21 cellular contexts compared by ENCODE assay signal in genomic region chr17:3867606-3868005, GRCh38. TPM values are rescaled to one million over a fixed set of nuclear protein-coding genes. Genes with fewer than 3 reads are reported as not detected.
DNase-seq lines count a peak whose midpoint lies in the region; ATAC-seq and TF ChIP-seq lines count a peak whose summit lies in the region.
"Had no signal": no experiment of that assay in that cellular context is flagged by ENCODE, and none has a peak within 500 bp of the region (broad histone marks: within the 10 kb centered on the region; RNA-seq: fewer than 3 reads in every experiment).

No MANE protein-coding gene starts in this region.

- peaks cover 6% of the 10 kb centered on the region for H3K36me3 ChIP-seq in BLaER1
- H3K36me3 ChIP-seq in osteoblast (ENCODE audit: insufficient read depth, low read length) = peaks cover 4% of the 10 kb centered on the region
- H3K36me3 ChIP-seq in naive thymus-derived CD4-positive, alpha-beta T cell (ENCODE audit: control insufficient read depth in 2 of 3, insufficient read depth in 3 of 3, low read length in 3 of 3) = peaks cover 0 to 22% (median 0%) of the 10 kb centered on the region in 3 experiments

- peak overlapping the region; percentile 22 for H3K27ac Mint-ChIP-seq in central memory CD8-positive, alpha-beta T cell (ENCODE audit: low read depth)
- H3K27ac Mint-ChIP-seq in naive thymus-derived CD4-positive, alpha-beta T cell = no peak overlapping the region

- no peaks in the 10 kb centered on the region for H3K27me3 ChIP-seq in BLaER1
- H3K27me3 ChIP-seq in osteoblast (ENCODE audit: insufficient read depth, low read length) = no peaks in the 10 kb centered on the region
- no peaks in the 10 kb centered on the region for H3K27me3 ChIP-seq in naive thymus-derived CD4-positive, alpha-beta T cell (ENCODE audit: control insufficient read depth in 2 of 2, insufficient read depth in 2 of 2, low read length in 2 of 2)

- H3K4me1 ChIP-seq in BLaER1 (peaks cover 79% of the 10 kb centered on the region), osteoblast (ENCODE audit: insufficient read depth, low read length) (peaks cover 12% of the 10 kb centered on the region)
- no peaks in the 10 kb centered on the region for H3K4me1 ChIP-seq in naive thymus-derived CD4-positive, alpha-beta T cell (ENCODE audit: control insufficient read depth in 2 of 2, insufficient read depth in 2 of 2, low read length in 2 of 2)

- H3K4me3 ChIP-seq in BLaER1 (no peak overlapping the region), osteoblast (ENCODE audit: insufficient read depth, low read length) (no peak overlapping the region)
- no peak overlapping the region for H3K4me3 ChIP-seq in naive thymus-derived CD4-positive, alpha-beta T cell (ENCODE audit: low read length)
- H3K4me3 ChIP-seq: A549 had no signal

- POLR2A ChIA-PET in naive thymus-derived CD4-positive, alpha-beta T cell (lab: Charles Lee) = no interaction called here

- TF ChIP-seq CTCF in osteoblast (IDR thresholded peaks at IDR 0.05; ENCODE audit: extremely low read depth, low read depth, low read length) = no peak

- H3K4me3 Mint-ChIP-seq in central memory CD8-positive, alpha-beta T cell = no peak overlapping the region
- no peak overlapping the region for H3K4me3 Mint-ChIP-seq in naive thymus-derived CD4-positive, alpha-beta T cell
- H3K4me3 Mint-ChIP-seq: CD8-positive, alpha-beta memory T cell had no signal

- no peaks in the 10 kb centered on the region for H3K9me3 Mint-ChIP-seq in central memory CD8-positive, alpha-beta T cell
- no peaks in the 10 kb centered on the region for H3K9me3 Mint-ChIP-seq in naive thymus-derived CD4-positive, alpha-beta T cell
- H3K9me3 Mint-ChIP-seq: CD8-positive, alpha-beta memory T cell had no signal

- H3K9ac ChIP-seq in BLaER1 = peak overlapping the region; percentile 41; the same call in 1 of the 2 replicates

- H3K4me2 ChIP-seq in BLaER1 (peak overlapping the region; percentile 27; the same call in 1 of the 2 replicates), osteoblast (ENCODE audit: insufficient read depth, low read length) (no peak overlapping the region)
- H3K4me2 ChIP-seq: A549 had no signal

- no peaks in the 10 kb centered on the region for H3K79me2 ChIP-seq in osteoblast (ENCODE audit: insufficient read depth, low read length)

- H4K20me1 ChIP-seq in BLaER1 (no peaks in the 10 kb centered on the region), osteoblast (ENCODE audit: insufficient read depth, low read length) (no peaks in the 10 kb centered on the region)

- peaks cover 8% of the 10 kb centered on the region for H3K4me1 Mint-ChIP-seq in central memory CD8-positive, alpha-beta T cell
- H3K4me1 Mint-ChIP-seq in naive thymus-derived CD4-positive, alpha-beta T cell = peaks cover 0 to 8% (median 6%) of the 10 kb centered on the region in 7 donors

- ATAC-seq in central memory CD8-positive, alpha-beta T cell (replicated peaks; ENCODE audit: extremely low read depth, poor library complexity, severe bottlenecking) = no peak
- no peak for ATAC-seq in GM21825 (IDR thresholded peaks at IDR 0.05; ENCODE audit: unreplicated experiment)
- ATAC-seq in naive thymus-derived CD4-positive, alpha-beta T cell = no peak
- ATAC-seq in GM19351 (IDR thresholded peaks at IDR 0.05; ENCODE audit: unreplicated experiment) = no peak

- DNase-seq in M059J (ENCODE audit: low read depth) (peak; percentile 20), osteoblast (ENCODE audit: insufficient read length, low spot score, missing footprints) (peak; percentile 84)
- DNase-seq in central memory CD8-positive, alpha-beta T cell (ENCODE audit: low spot score in 2 of 2) = no peak
- no peak for DNase-seq in naive thymus-derived CD4-positive, alpha-beta T cell
- no peak for DNase-seq in activated effector memory CD4-positive, alpha-beta T cell treated with Interleukin-2 at 50 U/mL for 16 hours
- DNase-seq: C1 segment of cervical spinal cord; CD8-positive, alpha-beta memory T cell; DMS53; H7; NCI-H1105 treated with DMSO at 0.1 percent for 48 hours; NCI-H1694 treated with DMSO at 0.1 percent for 48 hours; NCI-H2107; NCI-H510A; NCI-H774; OCI-M1; SIG-M5 had no signal

- H3K36me3 Mint-ChIP-seq in central memory CD8-positive, alpha-beta T cell (ENCODE audit: insufficient read depth) = peaks cover 4% of the 10 kb centered on the region
- peaks cover 0 to 6% (median 0%) of the 10 kb centered on the region in 5 donors for H3K36me3 Mint-ChIP-seq in naive thymus-derived CD4-positive, alpha-beta T cell
- H3K36me3 Mint-ChIP-seq: CD8-positive, alpha-beta memory T cell had no signal

- H3K27ac ChIP-seq in BLaER1 (peak overlapping the region; percentile 62), osteoblast (ENCODE audit: low read depth, low read length) (no peak overlapping the region)
- H3K27ac ChIP-seq in naive thymus-derived CD4-positive, alpha-beta T cell (ENCODE audit: low read depth, low read length) = no peak overlapping the region
- H3K27ac ChIP-seq: A549 had no signal

- no peaks in the 10 kb centered on the region for H3K27me3 Mint-ChIP-seq in central memory CD8-positive, alpha-beta T cell
- H3K27me3 Mint-ChIP-seq in naive thymus-derived CD4-positive, alpha-beta T cell = no peaks in the 10 kb centered on the region
- H3K27me3 Mint-ChIP-seq: CD8-positive, alpha-beta memory T cell had no signal

- intact Hi-C loops in naive thymus-derived CD4-positive, alpha-beta T cell (cut with micrococcal nuclease) = no loop called here

- CTCF ChIA-PET in naive thymus-derived CD4-positive, alpha-beta T cell (lab: Charles Lee) = no interaction called here

- peaks cover 2% of the 10 kb centered on the region for H3K9me3 ChIP-seq in BLaER1
- H3K9me3 ChIP-seq in osteoblast (ENCODE audit: low read depth, low read length) = no peaks in the 10 kb centered on the region
- H3K9me3 ChIP-seq in naive thymus-derived CD4-positive, alpha-beta T cell (ENCODE audit: control insufficient read depth in 2 of 3, low read length in 3 of 3) = no peaks in the 10 kb centered on the region
- H3K9me3 ChIP-seq: A549 had no signal

- H2AFZ ChIP-seq in osteoblast (ENCODE audit: low read length) = no peak overlapping the region

RNA-seq across cellular contexts. Expression of gene NCBP3, which starts 21.6 kb away (rescaled TPM):
- total RNA-seq in M059J (2014; rRNA removed; shearing (Covaris generic)) = 13.4 and 24.8 TPM in 2 replicates
- 21.4 and 24.2 TPM in 2 replicates for total RNA-seq in osteoblast
- total RNA-seq in naive thymus-derived CD4-positive, alpha-beta T cell = 10 to 100 TPM; 40.6 to 49.4 (median 46.7) TPM
- 10 to 100 TPM in 1 of 2 donors, 1 to 10 TPM in 1; 7.8 to 14.7 TPM for polyA plus RNA-seq in naive thymus-derived CD4-positive, alpha-beta T cell

RNA-seq across cellular contexts. Expression of gene CAMKK1, which starts 25.2 kb away (rescaled TPM):
- total RNA-seq in M059J (2014; rRNA removed; shearing (Covaris generic)) = 1.7 and 1.8 TPM in 2 replicates
- total RNA-seq in osteoblast = 8.7 and 9.1 TPM in 2 replicates
- total RNA-seq in naive thymus-derived CD4-positive, alpha-beta T cell = 10 to 100 TPM in 2 of 5 experiments, 1 to 10 TPM in 3; 4.8 to 12.5 (median 6.3) TPM
- 1 to 10 TPM; 2.3 to 3.2 TPM for polyA plus RNA-seq in naive thymus-derived CD4-positive, alpha-beta T cell

RNA-seq across cellular contexts. Expression of gene P2RX1, which starts 48.7 kb away (rescaled TPM):
- total RNA-seq in M059J (2014; rRNA removed; shearing (Covaris generic)) = not detected in 2 replicates
- total RNA-seq in osteoblast = under 0.01 TPM in 1 of 2 replicates, not detected in the other
- total RNA-seq in naive thymus-derived CD4-positive, alpha-beta T cell = 10 to 100 TPM in 1 of 5 experiments, 1 to 10 TPM in 1, under 1 TPM in 2, not detected in 1; 0.27 to 53.7 (median 2.7) TPM
- not detected for polyA plus RNA-seq in naive thymus-derived CD4-positive, alpha-beta T cell
- total RNA-seq: RPMI7951 had no signal
- polyA plus RNA-seq: CD8-positive, alpha-beta memory T cell had no signal

Comparison
In these comparisons a context has a peak if more than half of its experiments do, and no peak if none do; other contexts are left out.
1. DNase-seq: peak in M059J (single experiment) and osteoblast (single experiment); none in central memory CD8-positive, alpha-beta T cell (0 of 2), naive thymus-derived CD4-positive, alpha-beta T cell (0 of 9) and activated effector memory CD4-positive, alpha-beta T cell treated with Interleukin-2 at 50 U/mL for 16 hours (single experiment).